In genomic region chr12:105681341-105681740, GRCh38 we compare ENCODE assay signal across 36 cellular contexts.
"Had no signal": no experiment of that assay in that cellular context is flagged by ENCODE, and none has a peak within 500 bp of the region (broad histone marks: within the 10 kb centered on the region; RNA-seq: fewer than 3 reads in every experiment).

No MANE protein-coding gene starts in this region.

- H3K4me1 Mint-ChIP-seq: activated B cell treated with CpG ODN at 0.5 μM for 24 hours; activated CD4-positive, alpha-beta T cell treated with anti-CD3 and anti-CD28 coated beads, Interleukin-2, amount 10 ng/mL, durations not matched to agents 24 days and 14 days; activated naive CD8-positive, alpha-beta T cell treated with anti-CD3 and anti-CD28 coated beads for 36 hours; activated T-helper 17 cell treated with anti-CD3 and anti-CD28 coated beads, Interleukin-2, amount 50 U/mL, for 72 hours; central memory CD8-positive, alpha-beta T cell had no signal

- DNase-seq: activated B cell treated with CpG ODN at 0.5 μM for 24 hours; activated CD4-positive, alpha-beta memory T cell treated with anti-CD3 and anti-CD28 coated beads for 36 hours; activated CD4-positive, alpha-beta T cell treated with anti-CD3 and anti-CD28 coated beads for 4 hours; activated CD4-positive, alpha-beta T cell treated with anti-CD3 and anti-CD28 coated beads, Interleukin-2, amount 10 ng/mL, durations not matched to agents 24 days and 14 days; activated CD4-positive, alpha-beta T cell treated with anti-CD3 and anti-CD28 coated beads, Interleukin-2, amount 50 U/mL, for 1 hour; activated CD4-positive, alpha-beta T cell treated with anti-CD3 and anti-CD28 coated beads, Interleukin-2, amount 50 U/mL, for 4 hours; activated CD4-positive, CD25-positive, alpha-beta regulatory T cell treated with anti-CD3 and anti-CD28 coated beads, Interleukin-2, amount 50 U/mL, for 72 hours; activated CD8-positive, alpha-beta memory T cell treated with anti-CD3 and anti-CD28 coated beads, Interleukin-2, amount 50 U/mL, for 4 hours; activated CD8-positive, alpha-beta T cell treated with anti-CD3 and anti-CD28 coated beads for 36 hours; activated effector memory CD4-positive, alpha-beta T cell treated with anti-CD3 and anti-CD28 coated beads, Interleukin-2, amount 50 U/mL, for 16 hours; activated gamma-delta T cell treated with Interleukin-2 at 50 U/mL for 16 hours; activated naive CD4-positive, alpha-beta T cell; activated naive CD4-positive, alpha-beta T cell treated with anti-CD3 and anti-CD28 coated beads for 36 hours; activated naive CD4-positive, alpha-beta T cell treated with anti-CD3 and anti-CD28 coated beads, Interleukin-2, amount 50 U/mL, for 16 hours; activated naive CD8-positive, alpha-beta T cell treated with anti-CD3 and anti-CD28 coated beads for 36 hours; activated T-cell treated with anti-CD3 and anti-CD28 coated beads for 4 hours; activated T-cell treated with anti-CD3 and anti-CD28 coated beads, Interleukin-2, amount 50 U/mL, for 1 hour; activated T-cell treated with anti-CD3 and anti-CD28 coated beads, Interleukin-2, amount 50 U/mL, for 4 hours; activated T-cell treated with anti-CD3 and anti-CD28 coated beads, Interleukin-2, amount 50 U/mL, for 72 hours; adrenal gland; amniotic stem cell; caudate nucleus; cerebellar nuclear complex; T-helper 1 cell; T-helper 2 cell; T-helper 9 cell had no signal

- H3K27me3 Mint-ChIP-seq: activated B cell treated with CpG ODN at 0.5 μM for 24 hours; activated CD4-positive, alpha-beta memory T cell treated with anti-CD3 and anti-CD28 coated beads for 36 hours; activated CD4-positive, alpha-beta T cell treated with anti-CD3 and anti-CD28 coated beads, Interleukin-2, amount 10 ng/mL, durations not matched to agents 24 days and 14 days; activated CD8-positive, alpha-beta T cell treated with anti-CD3 and anti-CD28 coated beads for 36 hours; activated naive CD8-positive, alpha-beta T cell treated with anti-CD3 and anti-CD28 coated beads for 36 hours; activated T-helper 17 cell treated with anti-CD3 and anti-CD28 coated beads, Interleukin-2, amount 50 U/mL, for 72 hours; brain; central memory CD8-positive, alpha-beta T cell had no signal

- H3K4me3 ChIP-seq: adrenal gland, ascending aorta, cardiac muscle cell had no signal

- H3K4me3 Mint-ChIP-seq: activated B cell treated with CpG ODN at 0.5 μM for 24 hours; activated CD4-positive, alpha-beta memory T cell treated with anti-CD3 and anti-CD28 coated beads for 36 hours; activated CD4-positive, alpha-beta T cell treated with anti-CD3 and anti-CD28 coated beads, Interleukin-2, amount 10 ng/mL, durations not matched to agents 24 days and 14 days; activated CD8-positive, alpha-beta T cell treated with anti-CD3 and anti-CD28 coated beads for 36 hours; activated naive CD4-positive, alpha-beta T cell treated with anti-CD3 and anti-CD28 coated beads for 36 hours; activated naive CD8-positive, alpha-beta T cell treated with anti-CD3 and anti-CD28 coated beads for 36 hours; activated T-cell treated with anti-CD3 and anti-CD28 coated beads, Interleukin-2, amount 50 U/mL, for 4 hours; activated T-cell treated with anti-CD3 and anti-CD28 coated beads, Interleukin-2, amount 50 U/mL, for 72 hours; activated T-helper 1 cell treated with anti-CD3 and anti-CD28 coated beads, Interleukin-12 subunit alpha, Interleukin-12 subunit beta, Interleukin-2, Interleukin-4 antibody, amounts not matched to agents 30 ng/mL and 10 ng/mL and 1 ng/mL, durations not matched to agents 14 hours and 24 hours and 36 hours; activated T-helper 17 cell treated with anti-CD3 and anti-CD28 coated beads, Interleukin-2, amount 50 U/mL, for 72 hours; brain; central memory CD8-positive, alpha-beta T cell; T-helper 1 cell treated with Interleukin-12 subunit alpha and Interleukin-12 subunit beta and Interleukin-4 antibody, amounts not matched to agents 30 μg/mL and 1 μg/mL, for 36 hours; T-helper 2 cell treated with Interferon-gamma antibody and Interleukin-4, amounts not matched to agents 5 μg/mL and 100 μg/mL, for 36 hours had no signal

- H3K36me3 Mint-ChIP-seq: activated CD4-positive, alpha-beta memory T cell treated with anti-CD3 and anti-CD28 coated beads for 36 hours; activated naive CD4-positive, alpha-beta T cell treated with anti-CD3 and anti-CD28 coated beads, Interleukin-2, amount 50 U/mL, for 72 hours; activated naive CD8-positive, alpha-beta T cell treated with anti-CD3 and anti-CD28 coated beads for 36 hours; brain had no signal

- H3K36me3 ChIP-seq: adrenal gland, ascending aorta, cardiac muscle cell had no signal

- H3K9me3 Mint-ChIP-seq: activated CD4-positive, alpha-beta memory T cell treated with anti-CD3 and anti-CD28 coated beads for 36 hours; activated CD4-positive, alpha-beta T cell treated with anti-CD3 and anti-CD28 coated beads, Interleukin-2, amount 10 ng/mL, durations not matched to agents 24 days and 14 days; activated CD8-positive, alpha-beta T cell treated with anti-CD3 and anti-CD28 coated beads for 36 hours; activated naive CD4-positive, alpha-beta T cell treated with anti-CD3 and anti-CD28 coated beads for 36 hours; activated naive CD8-positive, alpha-beta T cell treated with anti-CD3 and anti-CD28 coated beads for 36 hours; activated T-cell treated with anti-CD3 and anti-CD28 coated beads, Interleukin-2, amount 50 U/mL, for 4 hours; activated T-cell treated with anti-CD3 and anti-CD28 coated beads, Interleukin-2, amount 50 U/mL, for 72 hours; activated T-helper 1 cell treated with anti-CD3 and anti-CD28 coated beads, Interleukin-12 subunit alpha, Interleukin-12 subunit beta, Interleukin-2, Interleukin-4 antibody, amounts not matched to agents 30 ng/mL and 10 ng/mL and 1 ng/mL, durations not matched to agents 14 hours and 24 hours and 36 hours; central memory CD8-positive, alpha-beta T cell; T-helper 1 cell treated with Interleukin-12 subunit alpha and Interleukin-12 subunit beta and Interleukin-4 antibody, amounts not matched to agents 30 μg/mL and 1 μg/mL, for 36 hours; T-helper 2 cell treated with Interferon-gamma antibody and Interleukin-4, amounts not matched to agents 5 μg/mL and 100 μg/mL, for 36 hours had no signal

- H3K4me1 ChIP-seq: adrenal gland had no signal

- ATAC-seq: activated CD8-positive, alpha-beta T cell treated with anti-CD3 and anti-CD28 coated beads for 36 hours; activated naive CD4-positive, alpha-beta T cell treated with anti-CD3 and anti-CD28 coated beads, Interleukin-2, amount 50 U/mL, for 72 hours; activated T-cell treated with anti-CD3 and anti-CD28 coated beads, Interleukin-2, amount 50 U/mL, for 4 hours; activated T-cell treated with anti-CD3 and anti-CD28 coated beads, Interleukin-2, amount 50 U/mL, for 72 hours; activated T-helper 17 cell treated with anti-CD3 and anti-CD28 coated beads, Interleukin-2, amount 50 U/mL, for 72 hours had no signal

- H3K27ac ChIP-seq: adrenal gland, ascending aorta, cardiac muscle cell, VCaP had no signal

- H3K9me3 ChIP-seq: adrenal gland, ascending aorta had no signal

- H3K27me3 ChIP-seq: adrenal gland, ascending aorta, cardiac muscle cell had no signal

- H3K27ac Mint-ChIP-seq: activated B cell treated with CpG ODN at 0.5 μM for 24 hours; activated CD4-positive, alpha-beta memory T cell treated with anti-CD3 and anti-CD28 coated beads for 36 hours; activated CD4-positive, alpha-beta T cell treated with anti-CD3 and anti-CD28 coated beads, Interleukin-2, amount 10 ng/mL, durations not matched to agents 24 days and 14 days; activated CD8-positive, alpha-beta T cell treated with anti-CD3 and anti-CD28 coated beads for 36 hours; activated naive CD4-positive, alpha-beta T cell treated with anti-CD3 and anti-CD28 coated beads for 36 hours; activated naive CD4-positive, alpha-beta T cell treated with anti-CD3 and anti-CD28 coated beads, Interleukin-2, amount 50 U/mL, for 72 hours; activated naive CD8-positive, alpha-beta T cell treated with anti-CD3 and anti-CD28 coated beads for 36 hours; activated T-cell treated with anti-CD3 and anti-CD28 coated beads, Interleukin-2, amount 50 U/mL, for 72 hours; activated T-helper 1 cell treated with anti-CD3 and anti-CD28 coated beads, Interleukin-12 subunit alpha, Interleukin-12 subunit beta, Interleukin-2, Interleukin-4 antibody, amounts not matched to agents 30 ng/mL and 10 ng/mL and 1 ng/mL, durations not matched to agents 14 hours and 24 hours and 36 hours; activated T-helper 17 cell treated with anti-CD3 and anti-CD28 coated beads, Interleukin-2, amount 50 U/mL, for 72 hours; brain; T-helper 1 cell treated with Interleukin-12 subunit alpha and Interleukin-12 subunit beta and Interleukin-4 antibody, amounts not matched to agents 30 μg/mL and 1 μg/mL, for 36 hours; T-helper 2 cell treated with Interferon-gamma antibody and Interleukin-4, amounts not matched to agents 5 μg/mL and 100 μg/mL, for 36 hours had no signal
